In the genomic region with DNA sequence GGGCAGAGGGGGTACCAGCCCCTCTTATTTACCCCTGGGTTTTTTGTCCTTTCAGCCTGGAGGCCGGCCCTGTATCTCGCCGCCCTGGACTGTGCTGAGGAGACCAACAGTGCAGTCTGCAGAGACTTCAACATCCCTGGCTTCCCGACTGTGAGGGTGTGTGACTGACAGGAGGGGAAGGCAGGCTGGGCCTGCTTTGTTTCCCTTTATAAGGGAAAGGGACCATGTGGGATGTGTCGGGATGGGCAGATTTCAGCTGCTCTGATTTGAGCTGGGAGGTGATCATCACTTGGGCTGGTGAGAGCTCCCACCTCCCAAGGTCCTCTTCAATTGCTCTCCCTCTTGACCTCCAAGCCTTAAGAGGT, we compare ENCODE assay signal across 20 cellular contexts. TPM values are rescaled to one million over a fixed set of nuclear protein-coding genes. Genes with fewer than 3 reads are reported as not detected.
A peak's percentile ranks its signal among the peaks of the same experiment; 100 is the strongest.
DNase-seq lines count a peak whose midpoint lies in the region; ATAC-seq and TF ChIP-seq lines count a peak whose summit lies in the region.
"Had no signal": no experiment of that assay in that cellular context is flagged by ENCODE, and none has a peak within 500 bp of the region (broad histone marks: within the 10 kb centered on the region; RNA-seq: fewer than 3 reads in every experiment).

No MANE protein-coding gene starts in this region.

- no peaks in the 10 kb centered on the region for H3K36me3 Mint-ChIP-seq in activated CD4-positive, alpha-beta T cell treated with anti-CD3 and anti-CD28 coated beads, Interleukin-2, amount 10 ng/mL, durations not matched to agents 7 days and 5 days (ENCODE audit: low read depth)
- H3K36me3 Mint-ChIP-seq: natural killer cell had no signal

- peaks cover 10% of the 10 kb centered on the region for H3K4me1 Mint-ChIP-seq in activated CD4-positive, alpha-beta T cell treated with anti-CD3 and anti-CD28 coated beads, Interleukin-2, amount 10 ng/mL, durations not matched to agents 7 days and 5 days

- POLR2A ChIA-PET in RWPE1 (lab: Yijun Ruan, JAX; ENCODE audit: low non-redundant PET): no interaction called here
- POLR2A ChIA-PET in activated CD4-positive, alpha-beta T cell treated with anti-CD3 and anti-CD28 coated beads, Interleukin-2, amount 10 ng/mL, durations not matched to agents 7 days and 5 days (lab: Charles Lee): no interaction called here

- H3K27me3 Mint-ChIP-seq in activated CD4-positive, alpha-beta T cell treated with anti-CD3 and anti-CD28 coated beads, Interleukin-2, amount 10 ng/mL, durations not matched to agents 7 days and 5 days: no peaks in the 10 kb centered on the region
- H3K27me3 Mint-ChIP-seq: activated naive CD8-positive, alpha-beta T cell had no signal

- no peak overlapping the region for H3K27ac Mint-ChIP-seq in activated CD4-positive, alpha-beta T cell treated with anti-CD3 and anti-CD28 coated beads, Interleukin-2, amount 10 ng/mL, durations not matched to agents 7 days and 5 days
- H3K27ac Mint-ChIP-seq: activated naive CD8-positive, alpha-beta T cell; activated T-cell treated with anti-CD3 and anti-CD28 coated beads, Interleukin-2, amount 50 U/mL, for 72 hours; CD8-positive, alpha-beta T cell; natural killer cell had no signal

- intact Hi-C loops in sciatic nerve (cut with DNase I): no loop called here

- ATAC-seq in sciatic nerve: no peak
- ATAC-seq: activated T-cell treated with anti-CD3 and anti-CD28 coated beads, Interleukin-2, amount 50 U/mL, for 72 hours; CD8-positive, alpha-beta T cell; natural killer cell had no signal

- no peaks in the 10 kb centered on the region for H3K9me3 Mint-ChIP-seq in activated CD4-positive, alpha-beta T cell treated with anti-CD3 and anti-CD28 coated beads, Interleukin-2, amount 10 ng/mL, durations not matched to agents 7 days and 5 days
- H3K9me3 Mint-ChIP-seq: activated T-cell treated with anti-CD3 and anti-CD28 coated beads, Interleukin-2, amount 50 U/mL, for 72 hours; CD8-positive, alpha-beta T cell; natural killer cell had no signal

- DNase-seq in RWPE1 (ENCODE audit: low spot score) (no peak), islet precursor cell (peak; percentile 38), sciatic nerve (ENCODE audit: low spot score) (peak; percentile 31), NCI-H1092 (lab: John Stamatoyannopoulos, UW) (no peak), 8988T (no peak), SIG-M5 treated with dmso at 0.1 percent for 504 hours (lab: John Stamatoyannopoulos, UW; ENCODE audit: unreplicated experiment) (no peak)
- DNase-seq in activated CD4-positive, alpha-beta T cell treated with anti-CD3 and anti-CD28 coated beads, Interleukin-2, amount 10 ng/mL, durations not matched to agents 7 days and 5 days: no peak
- DNase-seq: activated CD4-positive, alpha-beta T cell treated with anti-CD3 and anti-CD28 coated beads for 1 hour; activated CD8-positive, alpha-beta memory T cell treated with anti-CD3 and anti-CD28 coated beads for 24 hours; activated T-cell treated with anti-CD3 and anti-CD28 coated beads, Interleukin-2, amount 50 U/mL, for 72 hours; CD8-positive, alpha-beta T cell; natural killer cell; NCI-H1417 treated with DMSO at 0.1 percent for 48 hours; NCI-H2171; NCI-H524 treated with DMSO at 0.1 percent for 48 hours; RPMI8226; spleen; stimulated activated CD4-positive, alpha-beta T cell treated with anti-CD3 and anti-CD28 coated beads, Interleukin-4, amount 100 ng/mL, for 4 hours had no signal

- CTCF ChIA-PET in RWPE1 (lab: Yijun Ruan, JAX): interaction anchor here (1.3 kb wide), 1 partner anchor 13 kb away, joined by 4 read pairs; no protein-coding TSS in a partner anchor
- CTCF ChIA-PET in activated CD4-positive, alpha-beta T cell treated with anti-CD3 and anti-CD28 coated beads, Interleukin-2, amount 10 ng/mL, durations not matched to agents 7 days and 5 days (lab: Charles Lee): interaction anchor here (1.2 to 1.9 kb wide), 2 partner anchors 12 to 356 kb away, joined by 3 to 11 read pairs; no protein-coding TSS in a partner anchor

- TF ChIP-seq CTCF in 22Rv1 (IDR thresholded peaks at IDR 0.05) (no peak), RWPE1 (conservative IDR thresholded peaks at IDR 0.05; ENCODE audit: low read depth) (no peak)

- H3K4me3 Mint-ChIP-seq in activated CD4-positive, alpha-beta T cell treated with anti-CD3 and anti-CD28 coated beads, Interleukin-2, amount 10 ng/mL, durations not matched to agents 7 days and 5 days: no peak overlapping the region
- H3K4me3 Mint-ChIP-seq: activated naive CD8-positive, alpha-beta T cell; activated T-cell treated with anti-CD3 and anti-CD28 coated beads, Interleukin-2, amount 50 U/mL, for 72 hours; CD8-positive, alpha-beta T cell; natural killer cell had no signal

- H3K27ac ChIP-seq in 22Rv1 (peak overlapping the region; percentile 77; the same call in 1 of the 2 replicates), RWPE1 (peak overlapping the region; percentile 76)

RNA-seq across cellular contexts. Expression of gene QSOX1, which starts 11.7 kb away (rescaled TPM):
- 46.3 TPM for total RNA-seq in sciatic nerve
- 10 to 100 TPM; 18.5 to 23.5 TPM for total RNA-seq in activated CD4-positive, alpha-beta T cell treated with anti-CD3 and anti-CD28 coated beads, Interleukin-2, amount 10 ng/mL, durations not matched to agents 7 days and 5 days

Comparison
In these comparisons a context has a peak if more than half of its experiments do, and no peak if none do; other contexts are left out.
1. DNase-seq: peak in islet precursor cell (single experiment) and sciatic nerve (single experiment); none in RWPE1 (single experiment), activated CD4-positive, alpha-beta T cell treated with anti-CD3 and anti-CD28 coated beads, Interleukin-2, amount 10 ng/mL, durations not matched to agents 7 days and 5 days (single experiment), NCI-H1092 (single experiment), 8988T (single experiment) and SIG-M5 treated with dmso at 0.1 percent for 504 hours (single experiment).